ENCODE assay signal across 7 cellular contexts in genomic region chr18:40565805-40566509, GRCh38.
"Had no signal": no experiment of that assay in that cellular context is flagged by ENCODE, and none has a peak within 500 bp of the region (broad histone marks: within the 10 kb centered on the region; RNA-seq: fewer than 3 reads in every experiment).

No MANE protein-coding gene starts in this region.

- DNase-seq: H9, HCEC 1CT had no signal

- ATAC-seq: GM23338, HepG2 had no signal

- H3K4me3 ChIP-seq: GM23338 had no signal

- H3K27ac ChIP-seq: HL-60 had no signal

- FAIRE-seq: H1, H54, HepG2 had no signal
